In the genomic region with DNA sequence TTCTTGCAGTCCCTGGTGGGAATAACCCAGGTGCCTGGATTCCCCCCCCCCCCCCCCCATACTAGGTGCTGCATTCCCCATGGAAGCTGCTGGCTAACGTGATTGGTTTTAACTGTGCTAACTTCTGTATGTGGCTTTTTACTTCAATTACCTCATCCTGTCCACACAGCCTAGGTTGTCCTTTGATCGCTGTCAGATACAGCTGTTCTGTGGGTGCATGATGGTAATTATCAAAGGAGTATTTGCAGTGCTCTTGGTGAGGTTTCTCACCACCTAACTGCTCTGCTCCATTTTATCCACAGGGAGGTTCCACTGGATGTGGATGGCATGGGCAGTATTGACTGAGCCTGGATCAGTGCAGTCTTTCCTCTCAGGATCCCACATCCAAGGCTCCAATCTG, we compare ENCODE assay signal across 30 cellular contexts.
A peak's percentile ranks its signal among the peaks of the same experiment; 100 is the strongest.
DNase-seq lines count a peak whose midpoint lies in the region; ATAC-seq and TF ChIP-seq lines count a peak whose summit lies in the region.
"Had no signal": no experiment of that assay in that cellular context is flagged by ENCODE, and none has a peak within 500 bp of the region (broad histone marks: within the 10 kb centered on the region; RNA-seq: fewer than 3 reads in every experiment).

No MANE protein-coding gene starts in this region.

- no peak overlapping the region for H3K27ac ChIP-seq in DND-41 (ENCODE audit: low read length)
- H3K27ac ChIP-seq: 22Rv1; A549; BLaER1; BLaER1 treated with 17β-estradiol and CSF1 and Interleukin-3, amounts not matched to agents 10 nM and 100 nM; C4-2B had no signal

- H2AFZ ChIP-seq in DND-41 (ENCODE audit: low read depth, low read length), result no peak overlapping the region

- H4K20me1 ChIP-seq in DND-41 (ENCODE audit: insufficient read depth, low read length), result no peaks in the 10 kb centered on the region
- H4K20me1 ChIP-seq: BLaER1; BLaER1 treated with 17β-estradiol and CSF1 and Interleukin-3, amounts not matched to agents 10 nM and 100 nM had no signal

- ATAC-seq in DND-41 (ENCODE audit: insufficient read depth, low read depth) (peak; percentile 73), GM18867 (IDR thresholded peaks at IDR 0.05; ENCODE audit: unreplicated experiment) (no peak)
- ATAC-seq: A549; CD8-positive, alpha-beta T cell had no signal

- no peak for TF ChIP-seq CTCF in DND-41 (IDR thresholded peaks at IDR 0.05; ENCODE audit: borderline replicate concordance, extremely low read depth, low read length, poor library complexity, severe bottlenecking)

- no peaks in the 10 kb centered on the region for H3K4me1 ChIP-seq in DND-41 (ENCODE audit: insufficient read depth, low read length)
- H3K4me1 ChIP-seq: A549; BE2C; BLaER1; BLaER1 treated with 17β-estradiol and CSF1 and Interleukin-3, amounts not matched to agents 10 nM and 100 nM; Caco-2 had no signal

- no peak overlapping the region for H3K4me3 ChIP-seq in DND-41 (ENCODE audit: low read depth in 1 of 2, low read length in 2 of 2)
- no peak overlapping the region for H3K4me3 ChIP-seq in Jurkat, Clone E6-1 (ENCODE audit: low read length)
- H3K4me3 ChIP-seq: A549; BLaER1; BLaER1 treated with 17β-estradiol and CSF1 and Interleukin-3, amounts not matched to agents 10 nM and 100 nM had no signal

- H3K36me3 ChIP-seq in DND-41 (ENCODE audit: insufficient read depth, low read length), result no peaks in the 10 kb centered on the region
- H3K36me3 ChIP-seq: BE2C; BLaER1; BLaER1 treated with 17β-estradiol and CSF1 and Interleukin-3, amounts not matched to agents 10 nM and 100 nM had no signal

- H3K4me2 ChIP-seq in DND-41 (ENCODE audit: insufficient read depth, low read length), result no peak overlapping the region
- H3K4me2 ChIP-seq: A549; BLaER1; BLaER1 treated with 17β-estradiol and CSF1 and Interleukin-3, amounts not matched to agents 10 nM and 100 nM had no signal

- no peaks in the 10 kb centered on the region for H3K27me3 ChIP-seq in DND-41 (ENCODE audit: insufficient read depth, low read length, poor library complexity)
- H3K27me3 ChIP-seq: BE2C; BLaER1; BLaER1 treated with 17β-estradiol and CSF1 and Interleukin-3, amounts not matched to agents 10 nM and 100 nM had no signal

- no peaks in the 10 kb centered on the region for H3K9me3 ChIP-seq in DND-41 (ENCODE audit: insufficient read depth, low read length, severe bottlenecking)
- H3K9me3 ChIP-seq: A549; BE2C; BLaER1; BLaER1 treated with 17β-estradiol and CSF1 and Interleukin-3, amounts not matched to agents 10 nM and 100 nM; Caco-2 had no signal

- no peaks in the 10 kb centered on the region for H3K79me2 ChIP-seq in DND-41 (ENCODE audit: insufficient read depth, low read length)

- DNase-seq in DND-41 (no peak), SW480 (ENCODE audit: low spot score) (peak; percentile 44), SK-N-DZ (ENCODE audit: low spot score) (no peak)
- peak; percentile 63 for DNase-seq in Jurkat, Clone E6-1 (ENCODE audit: low read depth, low spot score)
- no peak for DNase-seq in NK-92 treated with Interleukin-12 subunit alpha and Interleukin-12 subunit beta, amount 100 ng/mL, for 24 hours (lab: John Stamatoyannopoulos, UW)
- DNase-seq: 8988T; ACHN; AML-193; BE2C; C1 segment of cervical spinal cord; Caco-2; Calu3; CD4-positive, alpha-beta memory T cell; CD4-positive, alpha-beta T cell; CD4-positive, CD25-positive, alpha-beta regulatory T cell; CD8-positive, alpha-beta memory T cell; CD8-positive, alpha-beta T cell; COR-L47; DMS 273 treated with DMSO at 0.1 percent for 48 hours; DMS153; DMS53; DMS79; DMS79 treated with DMSO at 0.1 percent for 48 hours; EL had no signal

- H3K9ac ChIP-seq in DND-41 (ENCODE audit: low read depth, low read length), result no peak overlapping the region
- H3K9ac ChIP-seq: BLaER1; BLaER1 treated with 17β-estradiol and CSF1 and Interleukin-3, amounts not matched to agents 10 nM and 100 nM had no signal

Comparison
In these comparisons a context has a peak if more than half of its experiments do, and no peak if none do; other contexts are left out.
1. DNase-seq: peak in Jurkat, Clone E6-1 (single experiment) and SW480 (single experiment); none in DND-41 (single experiment), NK-92 treated with Interleukin-12 subunit alpha and Interleukin-12 subunit beta, amount 100 ng/mL, for 24 hours (single experiment) and SK-N-DZ (single experiment).